In genomic region chr18:76494181-76494540, GRCh38 we compare ENCODE assay signal across 1 cellular context.
TF ChIP-seq lines count a peak whose summit lies in the region.

No MANE protein-coding gene starts in this region.

TF ChIP-seq in GM23338, 12 proteins besides CTCF, POLR2A, EP300 and RAD21 (continued from another document):
- TF ChIP-seq NANOG (IDR thresholded peaks at IDR 0.05; ENCODE audit: borderline replicate concordance): no peak
- TF ChIP-seq ZNF462 (CRISPR knock-in tag; IDR thresholded peaks at IDR 0.05): no peak
- no peak for TF ChIP-seq ZNF331 (CRISPR knock-in tag; IDR thresholded peaks at IDR 0.05; ENCODE audit: low read depth)
- no peak for TF ChIP-seq ZNF114 (CRISPR knock-in tag; IDR thresholded peaks at IDR 0.05)
- TF ChIP-seq REST (IDR thresholded peaks at IDR 0.05; ENCODE audit: unreplicated experiment): no peak
